15 cellular contexts compared by ENCODE assay signal in the genomic region with DNA sequence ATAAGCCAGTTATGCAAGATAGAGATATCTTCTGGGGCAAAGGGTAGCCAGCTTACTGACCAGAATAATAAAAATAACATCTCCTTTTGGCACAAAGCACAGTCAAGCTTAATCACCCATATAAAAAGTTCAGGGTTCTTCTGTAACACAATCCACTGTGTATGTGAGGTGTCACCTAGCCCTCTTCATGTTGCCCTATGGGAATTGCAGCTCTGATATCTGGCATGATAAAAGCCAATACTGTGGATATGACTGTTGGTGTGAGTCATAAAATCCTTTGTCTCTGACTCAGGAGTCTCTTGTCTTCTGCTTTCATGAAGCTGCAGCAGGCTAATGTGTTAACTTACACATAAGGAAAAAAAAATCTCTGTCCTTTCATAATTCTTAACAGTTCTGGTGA.
DNase-seq lines count a peak whose midpoint lies in the region; ATAC-seq and TF ChIP-seq lines count a peak whose summit lies in the region.
"Had no signal": no experiment of that assay in that cellular context is flagged by ENCODE, and none has a peak within 500 bp of the region (broad histone marks: within the 10 kb centered on the region; RNA-seq: fewer than 3 reads in every experiment).

No MANE protein-coding gene starts in this region.

- CTCF ChIA-PET in activated CD4-positive, alpha-beta memory T cell treated with anti-CD3 and anti-CD28 coated beads, Interleukin-2, amount 10 ng/mL, durations not matched to agents 7 days and 5 days (lab: Charles Lee): no interaction called here

- ATAC-seq in HG03354 (IDR thresholded peaks at IDR 0.05; ENCODE audit: poor library complexity, severe bottlenecking, unreplicated experiment): peak; percentile 58
- ATAC-seq: K562 had no signal

- POLR2A ChIA-PET in activated CD4-positive, alpha-beta memory T cell treated with anti-CD3 and anti-CD28 coated beads, Interleukin-2, amount 10 ng/mL, durations not matched to agents 7 days and 5 days (lab: Charles Lee): no interaction called here

- H3K36me3 Mint-ChIP-seq in activated CD4-positive, alpha-beta memory T cell treated with anti-CD3 and anti-CD28 coated beads, Interleukin-2, amount 10 ng/mL, durations not matched to agents 7 days and 5 days (ENCODE audit: low read depth): no peaks in the 10 kb centered on the region
- no peaks in the 10 kb centered on the region for H3K36me3 Mint-ChIP-seq in endothelial cell (ENCODE audit: low read depth, unreplicated experiment)

- DNase-seq in AG20443 (ENCODE audit: low spot score): peak; percentile 53
- DNase-seq in amniotic stem cell (lab: John Stamatoyannopoulos, UW): peak; percentile 53
- DNase-seq in kidney glomerular epithelial cell (lab: John Stamatoyannopoulos, UW): peak; percentile 74
- no peak for DNase-seq in activated CD4-positive, alpha-beta memory T cell treated with anti-CD3 and anti-CD28 coated beads, Interleukin-2, amount 10 ng/mL, durations not matched to agents 7 days and 5 days
- no peak for DNase-seq in NCI-H82 treated with DMSO at 0.1 percent for 48 hours (lab: John Stamatoyannopoulos, UW; ENCODE audit: unreplicated experiment)
- no peak for DNase-seq in endothelial cell (ENCODE audit: low spot score)
- DNase-seq in T-helper 9 cell: no peak
- DNase-seq: activated CD4-positive, alpha-beta T cell treated with anti-CD3 and anti-CD28 coated beads for 1 hour; activated naive CD4-positive, alpha-beta T cell treated with anti-CD3 and anti-CD28 coated beads for 36 hours; DMS 273 treated with DMSO at 0.1 percent for 48 hours; NCI-H2227 treated with DMSO at 0.1 percent for 48 hours; Right ventricle myocardium superior had no signal

- no peaks in the 10 kb centered on the region for H3K27me3 Mint-ChIP-seq in activated CD4-positive, alpha-beta memory T cell treated with anti-CD3 and anti-CD28 coated beads, Interleukin-2, amount 10 ng/mL, durations not matched to agents 7 days and 5 days
- H3K27me3 Mint-ChIP-seq in endothelial cell (ENCODE audit: unreplicated experiment): peaks cover 1% of the 10 kb centered on the region

- no peak overlapping the region for H3K4me3 Mint-ChIP-seq in activated CD4-positive, alpha-beta memory T cell treated with anti-CD3 and anti-CD28 coated beads, Interleukin-2, amount 10 ng/mL, durations not matched to agents 7 days and 5 days
- no peak overlapping the region for H3K4me3 Mint-ChIP-seq in endothelial cell (ENCODE audit: unreplicated experiment)
- H3K4me3 Mint-ChIP-seq: activated naive CD4-positive, alpha-beta T cell treated with anti-CD3 and anti-CD28 coated beads for 36 hours; nephron had no signal

- H3K9me3 Mint-ChIP-seq in activated CD4-positive, alpha-beta memory T cell treated with anti-CD3 and anti-CD28 coated beads, Interleukin-2, amount 10 ng/mL, durations not matched to agents 7 days and 5 days: no peaks in the 10 kb centered on the region
- H3K9me3 Mint-ChIP-seq in endothelial cell (ENCODE audit: unreplicated experiment): no peaks in the 10 kb centered on the region
- H3K9me3 Mint-ChIP-seq: activated naive CD4-positive, alpha-beta T cell treated with anti-CD3 and anti-CD28 coated beads for 36 hours; nephron had no signal

- no peaks in the 10 kb centered on the region for H3K4me1 Mint-ChIP-seq in activated CD4-positive, alpha-beta memory T cell treated with anti-CD3 and anti-CD28 coated beads, Interleukin-2, amount 10 ng/mL, durations not matched to agents 7 days and 5 days
- H3K4me1 Mint-ChIP-seq in endothelial cell (ENCODE audit: unreplicated experiment): no peaks in the 10 kb centered on the region
- H3K4me1 Mint-ChIP-seq: nephron had no signal

- no peak overlapping the region for H3K27ac Mint-ChIP-seq in activated CD4-positive, alpha-beta memory T cell treated with anti-CD3 and anti-CD28 coated beads, Interleukin-2, amount 10 ng/mL, durations not matched to agents 7 days and 5 days
- no peak overlapping the region for H3K27ac Mint-ChIP-seq in endothelial cell (ENCODE audit: unreplicated experiment)
- H3K27ac Mint-ChIP-seq: activated naive CD4-positive, alpha-beta T cell treated with anti-CD3 and anti-CD28 coated beads for 36 hours; nephron had no signal

- no peak for TF ChIP-seq CTCF in endothelial cell (IDR thresholded peaks at IDR 0.05; ENCODE audit: unreplicated experiment)

Comparison
In these comparisons a context has a peak if more than half of its experiments do, and no peak if none do; other contexts are left out.
1. DNase-seq: peak in AG20443 (single experiment), amniotic stem cell (single experiment) and kidney glomerular epithelial cell (single experiment); none in activated CD4-positive, alpha-beta memory T cell treated with anti-CD3 and anti-CD28 coated beads, Interleukin-2, amount 10 ng/mL, durations not matched to agents 7 days and 5 days (single experiment), NCI-H82 treated with DMSO at 0.1 percent for 48 hours (single experiment), endothelial cell (single experiment) and T-helper 9 cell (single experiment).